In genomic region chr2:240134466-240134865, GRCh38 we compare ENCODE assay signal across 11 cellular contexts. TPM values are rescaled to one million over a fixed set of nuclear protein-coding genes. Genes with fewer than 3 reads are reported as not detected.
DNase-seq lines count a peak whose midpoint lies in the region; ATAC-seq and TF ChIP-seq lines count a peak whose summit lies in the region.
"Had no signal": no experiment of that assay in that cellular context is flagged by ENCODE, and none has a peak within 500 bp of the region (broad histone marks: within the 10 kb centered on the region; RNA-seq: fewer than 3 reads in every experiment).

No MANE protein-coding gene starts in this region.

- H3K4me1 ChIP-seq in left ventricle myocardium inferior, result peaks cover 25% of the 10 kb centered on the region
- peaks cover 0 to 13% of the 10 kb centered on the region in 2 donors for H3K4me1 ChIP-seq in right atrium auricular region
- H3K4me1 ChIP-seq in lower lobe of right lung, result peaks cover 16% of the 10 kb centered on the region

- H3K27me3 ChIP-seq in left ventricle myocardium inferior (ENCODE audit: low read depth) (no peaks in the 10 kb centered on the region), right atrium auricular region (no peaks in the 10 kb centered on the region), lower lobe of right lung (ENCODE audit: low read depth) (no peaks in the 10 kb centered on the region)

- peaks cover 43% of the 10 kb centered on the region for H3K36me3 ChIP-seq in left ventricle myocardium inferior
- peaks cover 40% of the 10 kb centered on the region for H3K36me3 ChIP-seq in right atrium auricular region
- peaks cover 43% of the 10 kb centered on the region for H3K36me3 ChIP-seq in lower lobe of right lung

- intact Hi-C loops in left ventricle myocardium inferior (cut with micrococcal nuclease) (no loop called here), lower lobe of right lung (cut with DNase I) (no loop called here)

- ATAC-seq in lower lobe of right lung, result no peak

- DNase-seq in left ventricle myocardium inferior (no peak), right atrium auricular region (ENCODE audit: low spot score) (no peak), lower lobe of right lung (peak; percentile 24), glomerular visceral epithelial cell (ENCODE audit: extremely low spot score) (no peak), SK-N-DZ (ENCODE audit: low spot score) (no peak), HUDEP-2 (lab: John Stamatoyannopoulos, UW; ENCODE audit: unreplicated experiment in 76 of 76) (no peak)
- DNase-seq in activated naive CD4-positive, alpha-beta T cell treated with anti-CD3 and anti-CD28 coated beads, Interleukin-2, amount 50 U/mL, for 16 hours, result peak; percentile 1
- DNase-seq in stimulated activated CD4-positive, alpha-beta T cell treated with anti-CD3 and anti-CD28 coated beads, Interleukin-1b, Interleukin-23, amount 100 ng/mL, for 48 hours, result no peak
- DNase-seq: NCI-H187 treated with DMSO at 0.1 percent for 48 hours; stimulated activated CD4-positive, alpha-beta T cell treated with anti-CD3 and anti-CD28 coated beads, Interleukin-4, amount 100 ng/mL, for 24 hours had no signal

- H3K27ac ChIP-seq in left ventricle myocardium inferior (replicated peaks), result no peak overlapping the region
- H3K27ac ChIP-seq in right atrium auricular region, result no peak overlapping the region
- no peak overlapping the region for H3K27ac ChIP-seq in lower lobe of right lung
- H3K27ac ChIP-seq: coronary artery had no signal

- H3K4me3 ChIP-seq in left ventricle myocardium inferior (peak overlapping the region; percentile 100), right atrium auricular region (no peak overlapping the region), lower lobe of right lung (no peak overlapping the region)

- H3K9me3 ChIP-seq in left ventricle myocardium inferior (replicated peaks) (no peaks in the 10 kb centered on the region), right atrium auricular region (no peaks in the 10 kb centered on the region), lower lobe of right lung (no peaks in the 10 kb centered on the region)

- no peak for TF ChIP-seq CTCF in left ventricle myocardium inferior (IDR thresholded peaks at IDR 0.05; ENCODE audit: borderline replicate concordance)
- TF ChIP-seq CTCF in right atrium auricular region (IDR thresholded peaks at IDR 0.05), result no peak
- no peak for TF ChIP-seq CTCF in lower lobe of right lung (IDR thresholded peaks at IDR 0.05)

RNA-seq across cellular contexts. Expression of gene COPS9, which starts 1.6 kb away (rescaled TPM):
- 190 TPM for total RNA-seq in left ventricle myocardium inferior
- 100 to 1,000 TPM; 232 to 243 TPM for total RNA-seq in right atrium auricular region
- total RNA-seq in lower lobe of right lung, result 109 TPM
- polyA plus RNA-seq in SK-N-DZ (2014; cell fraction: cytosol; rRNA removed), result 227 and 446 TPM in 2 replicates
- 86.2 and 125 TPM in 2 replicates for polyA plus RNA-seq in SK-N-DZ (2014; cell fraction: nucleus; rRNA removed)

RNA-seq across cellular contexts. Expression of gene OTOS, which starts 6.0 kb away (rescaled TPM):
- total RNA-seq in left ventricle myocardium inferior (not detected), right atrium auricular region (not detected), lower lobe of right lung (not detected)
- polyA plus RNA-seq in SK-N-DZ (2014; cell fraction: cytosol; rRNA removed), result 0.71 TPM in 1 of 2 replicates, not detected in the other
- not detected in 2 replicates for polyA plus RNA-seq in SK-N-DZ (2014; cell fraction: nucleus; rRNA removed)

Comparison
In these comparisons a context has a peak if more than half of its experiments do, and no peak if none do; other contexts are left out.
1. DNase-seq: peak in activated naive CD4-positive, alpha-beta T cell treated with anti-CD3 and anti-CD28 coated beads, Interleukin-2, amount 50 U/mL, for 16 hours (single experiment) and lower lobe of right lung (single experiment); none in left ventricle myocardium inferior (single experiment), right atrium auricular region (single experiment), glomerular visceral epithelial cell (single experiment), stimulated activated CD4-positive, alpha-beta T cell treated with anti-CD3 and anti-CD28 coated beads, Interleukin-1b, Interleukin-23, amount 100 ng/mL, for 48 hours (single experiment), SK-N-DZ (single experiment) and HUDEP-2 (0 of 76).